ENCODE assay signal across 24 cellular contexts in genomic region chr5:1493941-1494340, GRCh38. TPM values are rescaled to one million over a fixed set of nuclear protein-coding genes. Genes with fewer than 3 reads are reported as not detected.
DNase-seq lines count a peak whose midpoint lies in the region; ATAC-seq and TF ChIP-seq lines count a peak whose summit lies in the region.
"Had no signal": no experiment of that assay in that cellular context is flagged by ENCODE, and none has a peak within 500 bp of the region (broad histone marks: within the 10 kb centered on the region; RNA-seq: fewer than 3 reads in every experiment).

No MANE protein-coding gene starts in this region.

- POLR2A ChIA-PET in MCF 10A (lab: Yijun Ruan, JAX) = no interaction called here

- no peak for TF ChIP-seq POLR2A in thyroid gland (IDR thresholded peaks at IDR 0.05)

- BruUV-seq in MCF 10A (replicated peaks; lab: Mats Ljungman, UMichigan) = no TSS peak

- DNase-seq in activated naive CD4-positive, alpha-beta T cell treated with Interleukin-2 at 50 U/mL for 16 hours = no peak
- no peak for DNase-seq in central memory CD8-positive, alpha-beta T cell (ENCODE audit: low spot score in 2 of 2)
- peak; percentile 45 to 64 for DNase-seq in thyroid gland
- no peak for DNase-seq in MCF 10A (ENCODE audit: unreplicated experiment)
- DNase-seq in occipital lobe (lab: John Stamatoyannopoulos, UW) = no peak
- DNase-seq: CD4-positive, CD25-positive, alpha-beta regulatory T cell; central memory CD4-positive, alpha-beta T cell; DMS53; dorsolateral prefrontal cortex; foreskin keratinocyte; mammary epithelial cell; NCI-H1092; NCI-H2029 treated with DMSO at 0.1 percent for 48 hours; NK-92 treated with Interleukin-12 subunit alpha and Interleukin-12 subunit beta, amount 100 ng/mL, for 24 hours; tibial artery had no signal

- WGBS in thyroid gland, 2 donors = 51 to 67% methylated on average over 12 of the region's 12 CpGs

- peaks cover 9 to 11% of the 10 kb centered on the region in 2 donors for H3K4me1 ChIP-seq in thyroid gland
- H3K4me1 ChIP-seq: ascending aorta, foreskin keratinocyte, tibial artery had no signal

- no peaks in the 10 kb centered on the region for H3K9me3 ChIP-seq in thyroid gland
- H3K9me3 ChIP-seq: ascending aorta, tibial artery had no signal

- no peak for ATAC-seq in central memory CD8-positive, alpha-beta T cell (replicated peaks; ENCODE audit: extremely low read depth, poor library complexity, severe bottlenecking)
- ATAC-seq in HG02885 (IDR thresholded peaks at IDR 0.05; ENCODE audit: poor library complexity, unreplicated experiment) = no peak
- ATAC-seq: foreskin keratinocyte had no signal

- peak overlapping the region; percentile 68 for H3K27ac Mint-ChIP-seq in activated naive CD4-positive, alpha-beta T cell treated with anti-CD3 and anti-CD28 coated beads, Interleukin-2, amount 50 U/mL, for 24 hours
- H3K27ac Mint-ChIP-seq in IgD-negative memory B cell = peak overlapping the region; percentile 99 to 100 (median 100)
- H3K27ac Mint-ChIP-seq in central memory CD8-positive, alpha-beta T cell (ENCODE audit: low read depth) = peak overlapping the region; percentile 29
- no peak overlapping the region for H3K27ac Mint-ChIP-seq in MCF 10A (ENCODE audit: low read depth, unreplicated experiment)
- H3K27ac Mint-ChIP-seq: nephron had no signal

- peaks cover 1% of the 10 kb centered on the region for H3K36me3 Mint-ChIP-seq in activated naive CD4-positive, alpha-beta T cell treated with anti-CD3 and anti-CD28 coated beads, Interleukin-2, amount 50 U/mL, for 24 hours
- H3K36me3 Mint-ChIP-seq in IgD-negative memory B cell (peaks cover 11% of the 10 kb centered on the region), MCF 10A (ENCODE audit: insufficient read depth, unreplicated experiment) (peaks cover 44% of the 10 kb centered on the region)
- H3K36me3 Mint-ChIP-seq in central memory CD8-positive, alpha-beta T cell (ENCODE audit: insufficient read depth) = peaks cover 52% of the 10 kb centered on the region

- H3K27me3 ChIP-seq in thyroid gland = no peaks in the 10 kb centered on the region
- H3K27me3 ChIP-seq: ascending aorta, dorsolateral prefrontal cortex, foreskin keratinocyte, tibial artery had no signal

- no peaks in the 10 kb centered on the region for H3K27me3 Mint-ChIP-seq in activated naive CD4-positive, alpha-beta T cell treated with anti-CD3 and anti-CD28 coated beads, Interleukin-2, amount 50 U/mL, for 24 hours
- no peaks in the 10 kb centered on the region for H3K27me3 Mint-ChIP-seq in IgD-negative memory B cell
- H3K27me3 Mint-ChIP-seq in central memory CD8-positive, alpha-beta T cell = no peaks in the 10 kb centered on the region
- no peaks in the 10 kb centered on the region for H3K27me3 Mint-ChIP-seq in MCF 10A (ENCODE audit: insufficient read depth, unreplicated experiment)
- H3K27me3 Mint-ChIP-seq: CD4-positive, CD25-positive, alpha-beta regulatory T cell had no signal

- no peak for TF ChIP-seq CTCF in thyroid gland (IDR thresholded peaks at IDR 0.05)
- no peak for TF ChIP-seq CTCF in MCF 10A (IDR thresholded peaks at IDR 0.05; ENCODE audit: unreplicated experiment)

- no peak overlapping the region for H3K4me3 ChIP-seq in thyroid gland (replicated peaks in 1 of 3)
- H3K4me3 ChIP-seq: ascending aorta, dorsolateral prefrontal cortex, tibial artery had no signal

- peaks cover 12% of the 10 kb centered on the region for H3K4me1 Mint-ChIP-seq in activated naive CD4-positive, alpha-beta T cell treated with anti-CD3 and anti-CD28 coated beads, Interleukin-2, amount 50 U/mL, for 24 hours
- H3K4me1 Mint-ChIP-seq in IgD-negative memory B cell (peaks cover 67 to 84% (median 83%) of the 10 kb centered on the region in 3 donors), MCF 10A (ENCODE audit: insufficient read depth, unreplicated experiment) (no peaks in the 10 kb centered on the region)
- peaks cover 85% of the 10 kb centered on the region for H3K4me1 Mint-ChIP-seq in central memory CD8-positive, alpha-beta T cell

- H3K36me3 ChIP-seq in thyroid gland = peaks cover 0 to 3% of the 10 kb centered on the region in 2 donors

- no peak overlapping the region for H3K27ac ChIP-seq in thyroid gland
- H3K27ac ChIP-seq: ascending aorta, foreskin keratinocyte, tibial artery had no signal

- CTCF ChIA-PET in MCF 10A (lab: Yijun Ruan, JAX) = interaction anchor here (0.8 kb wide), 1 partner anchor 285 kb away, joined by 3 read pairs; no protein-coding TSS in a partner anchor

- intact Hi-C loops in thyroid gland (cut with DNase I) (no loop called here), MCF 10A (cut with micrococcal nuclease) (no loop called here)

- no peak overlapping the region for H3K4me3 Mint-ChIP-seq in activated naive CD4-positive, alpha-beta T cell treated with anti-CD3 and anti-CD28 coated beads, Interleukin-2, amount 50 U/mL, for 24 hours
- peak overlapping the region; percentile 85 to 96 (median 94) for H3K4me3 Mint-ChIP-seq in IgD-negative memory B cell
- H3K4me3 Mint-ChIP-seq in central memory CD8-positive, alpha-beta T cell = peak overlapping the region; percentile 40
- H3K4me3 Mint-ChIP-seq in MCF 10A (ENCODE audit: unreplicated experiment) = no peak overlapping the region
- H3K4me3 Mint-ChIP-seq: nephron had no signal

- H3K9me3 Mint-ChIP-seq in activated naive CD4-positive, alpha-beta T cell treated with anti-CD3 and anti-CD28 coated beads, Interleukin-2, amount 50 U/mL, for 24 hours = no peaks in the 10 kb centered on the region
- no peaks in the 10 kb centered on the region for H3K9me3 Mint-ChIP-seq in IgD-negative memory B cell
- H3K9me3 Mint-ChIP-seq in central memory CD8-positive, alpha-beta T cell = no peaks in the 10 kb centered on the region
- no peaks in the 10 kb centered on the region for H3K9me3 Mint-ChIP-seq in MCF 10A (ENCODE audit: unreplicated experiment)
- H3K9me3 Mint-ChIP-seq: CD4-positive, CD25-positive, alpha-beta regulatory T cell; nephron had no signal

RNA-seq across cellular contexts. Expression of gene LPCAT1, which starts 29.8 kb away (rescaled TPM):
- 76.4 TPM for polyA plus RNA-seq in IgD-negative memory B cell
- total RNA-seq in thyroid gland (10 to 100 TPM; 30.9 to 35.7 (median 33.3) TPM), MCF 10A (2022) (17.1 and 22.6 TPM in 2 replicates), occipital lobe (129 TPM)

RNA-seq across cellular contexts. Expression of gene SLC6A3, which starts 48.7 kb away (rescaled TPM):
- not detected for polyA plus RNA-seq in IgD-negative memory B cell
- under 1 TPM in 3 of 4 donors, not detected in 1; 0.54 to 0.67 (median 0.54) TPM for total RNA-seq in thyroid gland
- not detected in 2 replicates for total RNA-seq in MCF 10A (2022)
- not detected for total RNA-seq in occipital lobe
- total RNA-seq: ascending aorta; CD4-positive, CD25-positive, alpha-beta regulatory T cell; epithelial cell of proximal tubule; foreskin keratinocyte; H4; HT1080; mammary epithelial cell; SK-MEL-5 had no signal
- polyA plus RNA-seq: foreskin keratinocyte, mammary epithelial cell had no signal

Comparison
In these comparisons a context has a peak if more than half of its experiments do, and no peak if none do; other contexts are left out.
1. H3K4me3 Mint-ChIP-seq: peak in IgD-negative memory B cell (4 of 4) and central memory CD8-positive, alpha-beta T cell (single experiment); none in activated naive CD4-positive, alpha-beta T cell treated with anti-CD3 and anti-CD28 coated beads, Interleukin-2, amount 50 U/mL, for 24 hours (single experiment) and MCF 10A (single experiment).
2. DNase-seq: peak in thyroid gland (2 of 2); none in activated naive CD4-positive, alpha-beta T cell treated with Interleukin-2 at 50 U/mL for 16 hours (single experiment), central memory CD8-positive, alpha-beta T cell (0 of 2), MCF 10A (single experiment) and occipital lobe (single experiment).